8 cellular contexts compared by ENCODE assay signal in the genomic region with DNA sequence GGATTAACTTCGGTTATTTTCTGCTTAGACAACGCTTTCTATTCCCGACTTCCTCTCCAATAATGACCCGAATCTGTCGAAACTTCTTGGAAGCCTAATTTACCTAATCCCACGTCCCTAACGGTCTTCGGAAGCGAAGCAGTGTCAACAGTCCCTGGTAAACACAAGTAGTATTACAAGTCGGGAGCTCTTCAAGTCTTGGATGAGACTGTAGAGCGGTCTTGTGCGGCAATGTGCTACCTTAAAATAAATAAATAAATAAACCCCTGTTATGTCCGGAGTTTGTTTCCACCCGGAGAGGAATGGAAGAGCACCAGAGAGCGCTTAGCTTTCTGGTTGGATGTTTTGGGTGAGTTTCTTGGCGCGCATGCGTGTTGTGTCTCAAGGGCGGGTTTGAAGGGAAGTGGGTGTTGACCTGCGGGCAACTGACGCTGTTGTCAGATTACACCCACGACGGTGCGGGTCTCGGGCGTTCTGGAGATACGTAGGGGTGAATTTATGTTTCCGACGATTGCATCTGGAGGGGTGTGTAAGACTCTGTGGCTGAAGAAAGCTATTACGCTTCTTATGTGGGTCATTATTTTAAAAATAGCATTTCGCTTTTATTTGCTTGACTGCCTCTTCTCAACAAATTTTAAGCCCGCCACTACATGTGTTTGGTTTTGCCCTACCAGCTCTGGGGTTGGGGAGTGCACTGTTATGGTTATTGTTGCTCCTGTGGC. TPM values are rescaled to one million over a fixed set of nuclear protein-coding genes. Genes with fewer than 3 reads are reported as not detected.
DNase-seq lines count a peak whose midpoint lies in the region; TF ChIP-seq lines count a peak whose summit lies in the region.

Gene KIAA0586 (plus strand): TSS at position 431 of the 722 bp plus-strand sequence. CDS start 546 bp downstream, outside the sequence.
Gene TIMM9 (minus strand): TSS at position 243 of the 722 bp plus-strand sequence. CDS start 15,586 bp downstream, outside the sequence.

- H3K4me1 ChIP-seq in ES-I3 (ENCODE audit: insufficient read depth, low read length), result peaks cover 4% of the 10 kb centered on the region; the same call in 1 of the 2 replicates
- peaks cover 4% of the 10 kb centered on the region; the same call in 1 of the 2 replicates for H3K4me1 ChIP-seq in HAP-1
- no peaks in the 10 kb centered on the region for H3K4me1 ChIP-seq in MM.1S (ENCODE audit: low read length)
- peaks cover 15 to 44% (median 34%) of the 10 kb centered on the region in 4 donors for H3K4me1 ChIP-seq in stomach

- no peak for TF ChIP-seq RAD21 in neural cell (conservative IDR thresholded peaks at IDR 0.05)

- H3K27ac ChIP-seq in MM.1S (ENCODE audit: low read length), result peak within 1 kb of the TSS; percentile 95
- peak within 1 kb of the TSS; percentile 96 for H3K27ac ChIP-seq in neural cell (ENCODE audit: low read length)
- peak within 1 kb of the TSS; percentile 85 to 95 (median 92) for H3K27ac ChIP-seq in stomach

- H2AFZ ChIP-seq in MM.1S (ENCODE audit: low read length), result peak within 1 kb of the TSS; percentile 98
- H2AFZ ChIP-seq in neural cell (ENCODE audit: low read depth, low read length), result peak within 1 kb of the TSS; percentile 99

- intact Hi-C loops in stomach (cut with DNase I; ENCODE audit: low total_unique reads), result no loop called here

- H3K9ac ChIP-seq in ES-I3 (ENCODE audit: low read depth, low read length) (peak within 1 kb of the TSS; percentile 91), MM.1S (ENCODE audit: low read length) (peak within 1 kb of the TSS; percentile 92), neural cell (ENCODE audit: low read length) (peak within 1 kb of the TSS; percentile 89)

- H3K4me2 ChIP-seq in MM.1S (ENCODE audit: low read depth, low read length) (peak within 1 kb of the TSS; percentile 62), neural cell (ENCODE audit: low read length) (peak within 1 kb of the TSS; percentile 80)

- peak; percentile 97 to 98 for DNase-seq in HAP-1 (ENCODE audit: low spot score in 2 of 2)
- peak; percentile 93 for DNase-seq in MM.1S
- DNase-seq in SIG-M5 (lab: John Stamatoyannopoulos, UW), result peak; percentile 89
- DNase-seq in activated gamma-delta T cell (lab: John Stamatoyannopoulos, UW), result peak; percentile 40
- peak; percentile 99 for DNase-seq in fibroblast of villous mesenchyme (ENCODE audit: low read depth)
- DNase-seq in stomach, result peak; percentile 96

- H4K20me1 ChIP-seq in MM.1S (ENCODE audit: insufficient read depth, low read length) (no peaks in the 10 kb centered on the region), neural cell (ENCODE audit: insufficient read depth) (no peaks in the 10 kb centered on the region)

- TF ChIP-seq CTCF in MM.1S (IDR thresholded peaks at IDR 0.05; ENCODE audit: low read length) (no peak), fibroblast of villous mesenchyme (IDR thresholded peaks at IDR 0.05; ENCODE audit: insufficient read depth, low read depth, low read length) (no peak), neural cell (IDR thresholded peaks at IDR 0.05; ENCODE audit: poor library complexity, severe bottlenecking) (no peak), stomach (IDR thresholded peaks at IDR 0.05) (peak in 1 of 7 experiments; percentile 20)

- TF ChIP-seq EP300 in neural cell (conservative IDR thresholded peaks at IDR 0.05; ENCODE audit: poor library complexity, severe bottlenecking) (peak; percentile 98), stomach (IDR thresholded peaks at IDR 0.05) (no peak)

- H3K9me2 ChIP-seq in MM.1S (replicated peaks; ENCODE audit: insufficient read depth, low read length) (no peaks in the 10 kb centered on the region), neural cell (ENCODE audit: insufficient read depth, low read length) (no peaks in the 10 kb centered on the region)

- TF ChIP-seq POLR2A in stomach (IDR thresholded peaks at IDR 0.05), result peak in 2 of 4 donors; percentile 26 to 60

- H3F3A ChIP-seq in MM.1S (ENCODE audit: insufficient read depth, low read length), result peaks cover 6% of the 10 kb centered on the region; the same call in 1 of the 2 replicates
- H3F3A ChIP-seq in neural cell (ENCODE audit: insufficient read depth, low read length, poor library complexity, severe bottlenecking), result no peaks in the 10 kb centered on the region

- H3K79me2 ChIP-seq in MM.1S (ENCODE audit: low read length) (peaks cover 35% of the 10 kb centered on the region), neural cell (replicated peaks; ENCODE audit: insufficient read depth, low read length) (peaks cover 27% of the 10 kb centered on the region)

- peak within 1 kb of the TSS; percentile 66 for H3K4me3 ChIP-seq in HAP-1
- peak within 1 kb of the TSS; percentile 92 for H3K4me3 ChIP-seq in MM.1S (ENCODE audit: low read length)
- H3K4me3 ChIP-seq in fibroblast of villous mesenchyme (ENCODE audit: low read depth, low read length), result peak within 1 kb of the TSS; percentile 80
- peak within 1 kb of the TSS; percentile 92 for H3K4me3 ChIP-seq in neural cell (ENCODE audit: low read length)
- peak within 1 kb of the TSS; percentile 81 to 99 (median 91) for H3K4me3 ChIP-seq in stomach

- H3K36me3 ChIP-seq in ES-I3 (ENCODE audit: insufficient read depth, low read length) (peaks cover 5% of the 10 kb centered on the region; the same call in 1 of the 2 replicates), HAP-1 (replicated peaks) (peaks cover 27% of the 10 kb centered on the region), MM.1S (replicated peaks; ENCODE audit: insufficient read depth, low read length) (no peaks in the 10 kb centered on the region), neural cell (ENCODE audit: insufficient read depth, low read length) (no peaks in the 10 kb centered on the region), stomach (peaks cover 12 to 36% (median 30%) of the 10 kb centered on the region in 4 donors)

- WGBS in stomach, 5 donors, result 0 to 1% (median 0%) methylated on average over 32 of the region's 32 CpGs

- H3K9me3 ChIP-seq in ES-I3 (ENCODE audit: control insufficient read depth, insufficient read depth, low read length), result no peaks in the 10 kb centered on the region
- H3K9me3 ChIP-seq in HAP-1, result no peaks in the 10 kb centered on the region
- no peaks in the 10 kb centered on the region for H3K9me3 ChIP-seq in MM.1S (replicated peaks; ENCODE audit: insufficient read depth, low read length)
- no peaks in the 10 kb centered on the region for H3K9me3 ChIP-seq in neural cell (ENCODE audit: low read length)
- no peaks in the 10 kb centered on the region for H3K9me3 ChIP-seq in stomach

- H3K27me3 ChIP-seq in HAP-1 (ENCODE audit: low read depth) (no peaks in the 10 kb centered on the region), MM.1S (replicated peaks; ENCODE audit: insufficient read depth, low read length) (no peaks in the 10 kb centered on the region), neural cell (ENCODE audit: insufficient read depth, low read depth, low read length) (no peaks in the 10 kb centered on the region), stomach (no peaks in the 10 kb centered on the region)

- in situ Hi-C loops in HAP-1 (cut with MboI; ENCODE audit: low sequenced_read_pairs), result no loop called here

TF ChIP-seq in neural cell, 6 proteins besides CTCF, POLR2A, EP300 and RAD21:
- TF ChIP-seq, protein P1, sequence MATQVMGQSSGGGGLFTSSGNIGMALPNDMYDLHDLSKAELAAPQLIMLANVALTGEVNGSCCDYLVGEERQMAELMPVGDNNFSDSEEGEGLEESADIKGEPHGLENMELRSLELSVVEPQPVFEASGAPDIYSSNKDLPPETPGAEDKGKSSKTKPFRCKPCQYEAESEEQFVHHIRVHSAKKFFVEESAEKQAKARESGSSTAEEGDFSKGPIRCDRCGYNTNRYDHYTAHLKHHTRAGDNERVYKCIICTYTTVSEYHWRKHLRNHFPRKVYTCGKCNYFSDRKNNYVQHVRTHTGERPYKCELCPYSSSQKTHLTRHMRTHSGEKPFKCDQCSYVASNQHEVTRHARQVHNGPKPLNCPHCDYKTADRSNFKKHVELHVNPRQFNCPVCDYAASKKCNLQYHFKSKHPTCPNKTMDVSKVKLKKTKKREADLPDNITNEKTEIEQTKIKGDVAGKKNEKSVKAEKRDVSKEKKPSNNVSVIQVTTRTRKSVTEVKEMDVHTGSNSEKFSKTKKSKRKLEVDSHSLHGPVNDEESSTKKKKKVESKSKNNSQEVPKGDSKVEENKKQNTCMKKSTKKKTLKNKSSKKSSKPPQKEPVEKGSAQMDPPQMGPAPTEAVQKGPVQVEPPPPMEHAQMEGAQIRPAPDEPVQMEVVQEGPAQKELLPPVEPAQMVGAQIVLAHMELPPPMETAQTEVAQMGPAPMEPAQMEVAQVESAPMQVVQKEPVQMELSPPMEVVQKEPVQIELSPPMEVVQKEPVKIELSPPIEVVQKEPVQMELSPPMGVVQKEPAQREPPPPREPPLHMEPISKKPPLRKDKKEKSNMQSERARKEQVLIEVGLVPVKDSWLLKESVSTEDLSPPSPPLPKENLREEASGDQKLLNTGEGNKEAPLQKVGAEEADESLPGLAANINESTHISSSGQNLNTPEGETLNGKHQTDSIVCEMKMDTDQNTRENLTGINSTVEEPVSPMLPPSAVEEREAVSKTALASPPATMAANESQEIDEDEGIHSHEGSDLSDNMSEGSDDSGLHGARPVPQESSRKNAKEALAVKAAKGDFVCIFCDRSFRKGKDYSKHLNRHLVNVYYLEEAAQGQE (IDR thresholded peaks at IDR 0.05; ENCODE audit: borderline replicate concordance), result peak; percentile 51
- TF ChIP-seq TAF1 (IDR thresholded peaks at IDR 0.05; ENCODE audit: low read depth), result peak; percentile 53
- no peak for TF ChIP-seq EZH2 (IDR thresholded peaks at IDR 0.05; ENCODE audit: borderline replicate concordance, insufficient read depth, low read length, poor library complexity, severe bottlenecking)
- TF ChIP-seq MXI1 (conservative IDR thresholded peaks at IDR 0.05; ENCODE audit: poor library complexity, severe bottlenecking), result peak; percentile 84
- TF ChIP-seq POLR2AphosphoS5 (IDR thresholded peaks at IDR 0.05), result peak; percentile 88
- TF ChIP-seq SMC3 (conservative IDR thresholded peaks at IDR 0.05; ENCODE audit: poor library complexity), result no peak

RNA-seq across cellular contexts. Expression of gene KIAA0586, which starts in this region (rescaled TPM):
- total RNA-seq in fibroblast of villous mesenchyme (23.2 and 30.2 TPM in 2 replicates), stomach (10 to 100 TPM; 12.5 to 39.1 (median 25.0) TPM)
- polyA plus RNA-seq in neural cell (8.0 and 10.3 TPM in 2 replicates), stomach (1 to 10 TPM; 1.7 to 4.4 (median 3.2) TPM)
- polyA minus RNA-seq in neural cell, result 43.6 and 44.8 TPM in 2 replicates

RNA-seq across cellular contexts. Expression of gene TIMM9, which starts in this region (rescaled TPM):
- total RNA-seq in fibroblast of villous mesenchyme, result 20.3 and 22.9 TPM in 2 replicates
- 48.3 and 51.1 TPM in 2 replicates for polyA plus RNA-seq in neural cell
- 24.1 and 34.8 TPM in 2 replicates for polyA minus RNA-seq in neural cell
- total RNA-seq in stomach, result 100 to 1,000 TPM in 2 of 5 donors, 10 to 100 TPM in 2, not detected in 1; 46.8 to 242 (median 88.0) TPM
- polyA plus RNA-seq in stomach, result 10 to 100 TPM; 61.6 to 78.7 (median 70.7) TPM

Comparison
In these comparisons a context has a peak if more than half of its experiments do, and no peak if none do; other contexts are left out.
1. Peak in every context shown above with its lines: DNase-seq, H3K4me3 ChIP-seq and H3K27ac ChIP-seq.
2. DNase-seq: peak in every context shown above with its lines; median percentile 99 in fibroblast of villous mesenchyme; 98 in HAP-1; 96 in stomach; 93 in MM.1S; 89 in SIG-M5; 40 in activated gamma-delta T cell.